12 cellular contexts compared by ENCODE assay signal in the genomic region with DNA sequence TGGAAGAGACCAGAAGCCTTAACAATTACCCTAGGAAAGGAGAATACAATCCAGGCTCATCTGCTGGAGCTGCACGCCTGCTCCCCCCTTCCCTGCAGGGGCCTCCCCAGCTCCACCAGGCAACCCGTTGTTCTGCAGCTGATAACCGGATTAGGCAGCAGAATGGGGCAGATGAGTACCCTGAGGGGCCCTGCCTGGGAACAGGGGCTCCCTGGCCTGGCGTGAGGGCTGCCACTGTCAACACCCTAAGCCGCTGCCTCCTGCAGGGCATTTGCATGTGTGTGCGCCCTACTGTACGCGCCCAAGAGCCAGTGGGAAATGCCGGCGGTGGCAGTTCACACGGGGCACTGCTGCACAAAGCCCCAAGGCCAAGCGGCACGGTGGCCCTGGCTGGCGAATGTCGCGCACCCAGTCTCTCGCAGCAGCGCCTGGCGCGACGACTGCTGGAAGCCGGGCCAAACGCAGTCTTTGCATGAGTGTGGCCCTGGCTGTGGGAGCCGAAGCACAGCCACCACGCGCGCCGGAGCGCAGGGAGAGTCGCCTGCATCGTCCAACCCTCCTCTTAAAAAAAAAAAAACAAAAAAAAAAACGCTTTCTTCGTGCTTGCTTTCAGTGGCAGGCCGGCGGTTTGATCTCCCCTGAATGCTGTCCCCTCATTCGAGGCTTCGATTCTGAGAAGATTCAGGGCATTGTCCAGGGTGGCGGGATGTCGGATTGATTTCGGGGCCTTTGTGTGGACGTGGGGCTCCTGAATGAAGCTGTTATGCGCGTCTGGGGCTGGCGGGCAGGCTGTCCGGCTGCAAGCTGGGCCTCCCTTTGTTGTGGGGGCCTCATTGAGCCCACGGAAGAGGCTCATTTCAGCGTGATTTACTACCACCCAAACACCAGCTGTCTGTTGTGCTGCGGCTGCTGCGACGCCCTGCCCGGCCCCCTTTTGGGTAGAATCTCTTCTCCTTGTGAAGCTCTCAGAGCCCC.
A peak's percentile ranks its signal among the peaks of the same experiment; 100 is the strongest.
DNase-seq lines count a peak whose midpoint lies in the region; ATAC-seq, FAIRE-seq and TF ChIP-seq lines count a peak whose summit lies in the region.
"Had no signal": no experiment of that assay in that cellular context is flagged by ENCODE, and none has a peak within 500 bp of the region (broad histone marks: within the 10 kb centered on the region; RNA-seq: fewer than 3 reads in every experiment).

No MANE protein-coding gene starts in this region.

- no peak overlapping the region for H3K4me3 ChIP-seq in body of pancreas
- no peak overlapping the region for H3K4me3 ChIP-seq in kidney (ENCODE audit: low read length in 2 of 2)
- peak overlapping the region; percentile 33 to 64 (median 60) for H3K4me3 ChIP-seq in skeletal muscle tissue (ENCODE audit: low read length in 3 of 3)
- H3K4me3 ChIP-seq: colonic mucosa, prostate gland had no signal

- TF ChIP-seq CTCF in body of pancreas (IDR thresholded peaks at IDR 0.05) (peak in 4 of 7 experiments; percentile 27 to 52 (median 39)), kidney (IDR thresholded peaks at IDR 0.05; ENCODE audit: borderline replicate concordance, extremely low read depth, insufficient read depth) (no peak)

- H3K27me3 ChIP-seq in body of pancreas: no peaks in the 10 kb centered on the region
- no peaks in the 10 kb centered on the region for H3K27me3 ChIP-seq in skeletal muscle tissue (ENCODE audit: control insufficient read depth in 3 of 3, insufficient read depth in 3 of 3, low read length in 3 of 3)
- H3K27me3 ChIP-seq: colonic mucosa had no signal

- H3K36me3 ChIP-seq in body of pancreas (replicated peaks in 1 of 2; ENCODE audit: insufficient read depth in 1 of 2, low read depth in 2 of 2) (no peaks in the 10 kb centered on the region), kidney (ENCODE audit: control insufficient read depth in 1 of 2, insufficient read depth in 2 of 2, low read length in 2 of 2) (no peaks in the 10 kb centered on the region), skeletal muscle tissue (ENCODE audit: control insufficient read depth in 3 of 3, insufficient read depth in 3 of 3, low read length in 3 of 3) (no peaks in the 10 kb centered on the region)
- H3K36me3 ChIP-seq: colonic mucosa, prostate gland had no signal

- H3K9me3 ChIP-seq in body of pancreas: no peaks in the 10 kb centered on the region
- no peaks in the 10 kb centered on the region for H3K9me3 ChIP-seq in kidney (ENCODE audit: control insufficient read depth in 1 of 2, low read length in 2 of 2)
- no peaks in the 10 kb centered on the region for H3K9me3 ChIP-seq in skeletal muscle tissue (ENCODE audit: control insufficient read depth in 3 of 3, low read length in 3 of 3)
- H3K9me3 ChIP-seq: colonic mucosa, prostate gland had no signal

- peak; percentile 47 for ATAC-seq in body of pancreas
- no peak for ATAC-seq in HG03571 (IDR thresholded peaks at IDR 0.05; ENCODE audit: unreplicated experiment)
- no peak for ATAC-seq in HG03460 (IDR thresholded peaks at IDR 0.05; ENCODE audit: unreplicated experiment)

- peak overlapping the region in 3 of 4 donors; percentile 17 to 49 (median 29) for H3K27ac ChIP-seq in body of pancreas
- H3K27ac ChIP-seq in kidney (ENCODE audit: low read depth in 2 of 2, low read length in 2 of 2): peak overlapping the region in 1 of 2 donors; percentile 17
- H3K27ac ChIP-seq in skeletal muscle tissue (ENCODE audit: low read depth, low read length): no peak overlapping the region
- H3K27ac ChIP-seq: colonic mucosa, prostate gland had no signal

- 62 to 65% methylated on average over 41 to 51 of the region's 51 CpGs for WGBS in body of pancreas, 2 donors

- H3K9ac ChIP-seq in kidney (ENCODE audit: low read length in 2 of 2) (no peak overlapping the region), skeletal muscle tissue (ENCODE audit: low read depth in 1 of 3, low read length in 3 of 3) (peak overlapping the region; percentile 11 to 77 (median 58))

- FAIRE-seq in kidney (lab: Jason Lieb, UNC): no peak

- intact Hi-C loops in body of pancreas (cut with DNase I) (no loop called here), kidney (cut with DNase I) (no loop called here)

- TF ChIP-seq POLR2A in body of pancreas (IDR thresholded peaks at IDR 0.05): no peak

- H3K4me1 ChIP-seq in body of pancreas (peaks cover 49% of the 10 kb centered on the region), kidney (ENCODE audit: control insufficient read depth in 1 of 2, insufficient read depth in 1 of 2, low read depth in 1 of 2, low read length in 2 of 2) (peaks cover 22 to 23% of the 10 kb centered on the region in 2 donors), skeletal muscle tissue (ENCODE audit: control insufficient read depth in 3 of 3, insufficient read depth in 3 of 3, low read length in 3 of 3) (peaks cover 43 to 56% (median 46%) of the 10 kb centered on the region in 3 donors)
- H3K4me1 ChIP-seq: colonic mucosa, prostate gland had no signal

- DNase-seq in NCI-H146 treated with DMSO at 0.1 percent for 48 hours (lab: John Stamatoyannopoulos, UW; ENCODE audit: unreplicated experiment) (peak; percentile 57), body of pancreas (peak; percentile 62 to 85 (median 71)), kidney (peak; percentile 85), NCI-H2081 (lab: John Stamatoyannopoulos, UW) (no peak)
- no peak for DNase-seq in central memory CD4-positive, alpha-beta T cell
- DNase-seq: activated CD8-positive, alpha-beta memory T cell treated with anti-CD3 and anti-CD28 coated beads, Interleukin-2, amount 50 U/mL, for 4 hours; colonic mucosa; NCI-H226 had no signal

Comparison
In these comparisons a context has a peak if more than half of its experiments do, and no peak if none do; other contexts are left out.
1. DNase-seq: peak in NCI-H146 treated with DMSO at 0.1 percent for 48 hours (single experiment), body of pancreas (4 of 4) and kidney (single experiment); none in NCI-H2081 (0 of 2) and central memory CD4-positive, alpha-beta T cell (single experiment).
2. H3K4me3 ChIP-seq: peak in skeletal muscle tissue (3 of 3); none in body of pancreas (0 of 2) and kidney (0 of 2).
3. H3K9ac ChIP-seq: peak in skeletal muscle tissue (3 of 3); none in kidney (0 of 2).